1 cellular context compared by ENCODE assay signal in genomic region chr10:32271617-32272016, GRCh38.
TF ChIP-seq lines count a peak whose summit lies in the region.

No MANE protein-coding gene starts in this region.

TF ChIP-seq in SK-N-SH treated with all-trans-retinoic acid at 6 μM for 48 hours, 23 proteins besides CTCF, POLR2A, EP300 and RAD21 (continued from another document):
- no peak for TF ChIP-seq CSDC2 (CRISPR knock-in tag; IDR thresholded peaks at IDR 0.05)
- TF ChIP-seq ZFP3 (CRISPR knock-in tag; IDR thresholded peaks at IDR 0.05) = no peak
- TF ChIP-seq, protein P1, sequence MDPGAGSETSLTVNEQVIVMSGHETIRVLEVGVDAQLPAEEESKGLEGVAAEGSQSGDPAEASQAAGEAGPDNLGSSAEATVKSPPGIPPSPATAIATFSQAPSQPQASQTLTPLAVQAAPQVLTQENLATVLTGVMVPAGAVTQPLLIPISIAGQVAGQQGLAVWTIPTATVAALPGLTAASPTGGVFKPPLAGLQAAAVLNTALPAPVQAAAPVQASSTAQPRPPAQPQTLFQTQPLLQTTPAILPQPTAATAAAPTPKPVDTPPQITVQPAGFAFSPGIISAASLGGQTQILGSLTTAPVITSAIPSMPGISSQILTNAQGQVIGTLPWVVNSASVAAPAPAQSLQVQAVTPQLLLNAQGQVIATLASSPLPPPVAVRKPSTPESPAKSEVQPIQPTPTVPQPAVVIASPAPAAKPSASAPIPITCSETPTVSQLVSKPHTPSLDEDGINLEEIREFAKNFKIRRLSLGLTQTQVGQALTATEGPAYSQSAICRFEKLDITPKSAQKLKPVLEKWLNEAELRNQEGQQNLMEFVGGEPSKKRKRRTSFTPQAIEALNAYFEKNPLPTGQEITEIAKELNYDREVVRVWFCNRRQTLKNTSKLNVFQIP (CRISPR knock-in tag; IDR thresholded peaks at IDR 0.05; ENCODE audit: borderline replicate concordance, low read depth) = no peak
- TF ChIP-seq BACH2 (CRISPR knock-in tag; IDR thresholded peaks at IDR 0.05; ENCODE audit: borderline replicate concordance) = no peak
- TF ChIP-seq ZNF565 (CRISPR knock-in tag; conservative IDR thresholded peaks at IDR 0.05; ENCODE audit: low read depth) = no peak
- TF ChIP-seq GLIS3 (CRISPR knock-in tag; IDR thresholded peaks at IDR 0.05) = no peak
